8 cellular contexts compared by ENCODE assay signal in genomic region chr12:6699989-6700645, GRCh38.
DNase-seq lines count a peak whose midpoint lies in the region; ATAC-seq lines count a peak whose summit lies in the region.

No MANE protein-coding gene starts in this region.

- no peak for ATAC-seq in stimulated activated naive CD8-positive, alpha-beta T cell treated with anti-CD3 and anti-CD28 coated beads, Interleukin-15, Interleukin-2, amounts not matched to agents 100 U/mL and 50 U/mL, for 24 hours
- no peak for ATAC-seq in HG03097 (IDR thresholded peaks at IDR 0.05; ENCODE audit: low FRiP score, unreplicated experiment)
- no peak for ATAC-seq in GM19455 (IDR thresholded peaks at IDR 0.05; ENCODE audit: unreplicated experiment)

- DNase-seq in AG08396 (ENCODE audit: low spot score) (peak; percentile 60), HuH-7.5 (ENCODE audit: low spot score) (peak; percentile 58), iPS-NIHi11 (ENCODE audit: low spot score) (peak; percentile 85), ACHN (no peak)
- peak; percentile 21 for DNase-seq in stimulated activated naive CD8-positive, alpha-beta T cell treated with anti-CD3 and anti-CD28 coated beads, Interleukin-15, Interleukin-2, amounts not matched to agents 100 U/mL and 50 U/mL, for 24 hours

- in situ Hi-C loops in ACHN (cut with HindIII; ENCODE audit: low pct_ligation_motif_present, low pct_unique_long_range_greater_than_20kb, low sequenced_read_pairs): no loop called here

- peak overlapping the region; percentile 82 for H3K27ac ChIP-seq in angular gyrus (ENCODE audit: low read depth, low read length)
